ENCODE assay signal across 8 cellular contexts in the genomic region with DNA sequence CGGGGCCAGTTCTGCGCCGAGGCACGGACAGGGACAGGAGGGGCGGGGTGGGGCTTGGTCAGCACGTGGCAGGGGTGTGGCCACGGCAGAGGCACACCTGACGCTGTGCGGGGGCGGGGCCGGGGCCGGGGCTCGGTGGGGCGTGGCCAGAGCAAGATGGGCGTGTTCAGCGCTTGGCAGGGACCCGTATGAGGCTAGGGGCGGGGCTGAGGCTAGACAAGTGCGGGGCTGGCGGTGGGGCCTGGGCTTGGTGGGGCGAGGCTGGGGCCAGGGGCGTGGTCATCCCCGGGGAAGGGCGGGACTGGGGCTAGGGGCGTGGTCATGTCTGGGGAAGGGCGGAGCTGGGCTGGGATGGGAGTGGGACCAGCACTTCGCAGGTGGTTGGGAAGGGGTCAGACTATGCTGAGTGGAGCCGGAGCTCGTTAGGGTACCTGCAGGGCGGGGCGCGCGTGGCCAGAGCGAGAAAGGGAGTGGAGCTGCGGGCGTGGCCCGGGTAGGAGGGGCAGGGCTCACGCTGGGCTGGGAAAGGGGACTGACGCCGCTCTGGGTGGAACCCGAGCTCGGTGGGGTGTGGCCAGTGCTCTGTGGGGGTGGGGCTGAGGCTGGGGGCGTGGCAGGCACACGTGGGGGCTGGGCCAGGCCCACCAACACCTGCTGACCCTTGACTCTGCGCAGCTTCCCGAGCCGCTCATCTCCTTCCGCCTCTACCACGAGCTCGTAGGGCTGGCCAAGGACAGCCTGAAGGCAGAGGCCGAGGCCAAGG. TPM values are rescaled to one million over a fixed set of nuclear protein-coding genes. Genes with fewer than 3 reads are reported as not detected.
DNase-seq lines count a peak whose midpoint lies in the region; ATAC-seq and TF ChIP-seq lines count a peak whose summit lies in the region.

No MANE protein-coding gene starts in this region.

- peak overlapping the region; percentile 19 to 80 (median 67) for H3K4me3 Mint-ChIP-seq in CD4-positive, CD25-positive, alpha-beta regulatory T cell
- peak overlapping the region; percentile 35 for H3K4me3 Mint-ChIP-seq in activated naive CD8-positive, alpha-beta T cell

- in situ Hi-C loops in SK-MEL-5 (cut with HindIII; ENCODE audit: low pct_unique_long_range_greater_than_20kb, low sequenced_read_pairs): no loop called here

- no peaks in the 10 kb centered on the region for H3K9me3 ChIP-seq in CD4-positive, CD25-positive, alpha-beta regulatory T cell (ENCODE audit: control insufficient read depth in 2 of 2, low read length in 2 of 2)
- no peaks in the 10 kb centered on the region for H3K9me3 ChIP-seq in iPS-20b (ENCODE audit: insufficient read depth, low read depth, low read length)

- no peak overlapping the region for H3K9ac ChIP-seq in iPS-20b (ENCODE audit: low read depth, low read length)

- H3K4me3 ChIP-seq in CD4-positive, CD25-positive, alpha-beta regulatory T cell (ENCODE audit: low read depth, low read length): no peak overlapping the region
- no peak overlapping the region for H3K4me3 ChIP-seq in Jurkat, Clone E6-1 (ENCODE audit: low read length)
- H3K4me3 ChIP-seq in iPS-20b (ENCODE audit: low read length): peak overlapping the region; percentile 64

- peaks cover 0 to 6% (median 0%) of the 10 kb centered on the region in 7 donors for H3K9me3 Mint-ChIP-seq in CD4-positive, CD25-positive, alpha-beta regulatory T cell
- H3K9me3 Mint-ChIP-seq in activated naive CD8-positive, alpha-beta T cell (ENCODE audit: low read depth): no peaks in the 10 kb centered on the region

- H3K27me3 ChIP-seq in CD4-positive, CD25-positive, alpha-beta regulatory T cell (ENCODE audit: control insufficient read depth, insufficient read depth, low read length): no peaks in the 10 kb centered on the region
- no peaks in the 10 kb centered on the region for H3K27me3 ChIP-seq in iPS-20b (ENCODE audit: insufficient read depth, low read length)

- H3K27ac ChIP-seq in CD4-positive, CD25-positive, alpha-beta regulatory T cell (ENCODE audit: insufficient read depth, low read length, poor library complexity, severe bottlenecking): peak overlapping the region; percentile 69
- H3K27ac ChIP-seq in iPS-20b (ENCODE audit: low read length): no peak overlapping the region

- peaks cover 0 to 54% (median 6%) of the 10 kb centered on the region in 4 donors for H3K4me1 Mint-ChIP-seq in CD4-positive, CD25-positive, alpha-beta regulatory T cell
- H3K4me1 Mint-ChIP-seq in activated naive CD8-positive, alpha-beta T cell (ENCODE audit: low read depth): peaks cover 37% of the 10 kb centered on the region

- H3K27ac Mint-ChIP-seq in CD4-positive, CD25-positive, alpha-beta regulatory T cell: peak overlapping the region in 2 of 3 donors; percentile 52 to 65
- H3K27ac Mint-ChIP-seq in activated naive CD8-positive, alpha-beta T cell: no peak overlapping the region

- H3K36me3 Mint-ChIP-seq in CD4-positive, CD25-positive, alpha-beta regulatory T cell: peaks cover 12% of the 10 kb centered on the region
- H3K36me3 Mint-ChIP-seq in activated naive CD8-positive, alpha-beta T cell: no peaks in the 10 kb centered on the region

- peak; percentile 73 to 84 (median 74) for DNase-seq in CD4-positive, CD25-positive, alpha-beta regulatory T cell
- peak; percentile 62 for DNase-seq in Jurkat, Clone E6-1 (ENCODE audit: low read depth, low spot score)
- DNase-seq in SK-MEL-5 (ENCODE audit: low read depth, low spot score) (peak; percentile 22), foreskin melanocyte (no peak)
- DNase-seq in stimulated activated CD4-positive, alpha-beta T cell treated with anti-CD3 and anti-CD28 coated beads, Interleukin-2, amount 100 ng/mL, for 48 hours: peak; percentile 64 to 79

- peaks cover 70% of the 10 kb centered on the region for H3K4me1 ChIP-seq in CD4-positive, CD25-positive, alpha-beta regulatory T cell (ENCODE audit: control insufficient read depth, insufficient read depth, low read length, poor library complexity, severe bottlenecking)
- H3K4me1 ChIP-seq in iPS-20b (ENCODE audit: insufficient read depth, low read length): no peaks in the 10 kb centered on the region

- TF ChIP-seq POLR2A in GM18505 (IDR thresholded peaks at IDR 0.05; ENCODE audit: borderline replicate concordance, extremely low read depth, insufficient read depth, insufficient read length): no peak

- H3K36me3 ChIP-seq in CD4-positive, CD25-positive, alpha-beta regulatory T cell (ENCODE audit: control insufficient read depth, insufficient read depth, low read length): peaks cover 76% of the 10 kb centered on the region
- peaks cover 37% of the 10 kb centered on the region for H3K36me3 ChIP-seq in iPS-20b (ENCODE audit: insufficient read depth, low read depth, low read length)

- H3K27me3 Mint-ChIP-seq in CD4-positive, CD25-positive, alpha-beta regulatory T cell: no peaks in the 10 kb centered on the region
- H3K27me3 Mint-ChIP-seq in activated naive CD8-positive, alpha-beta T cell: no peaks in the 10 kb centered on the region

- ATAC-seq in CD4-positive, CD25-positive, alpha-beta regulatory T cell (ENCODE audit: low read depth in 2 of 2): peak; percentile 59 to 71
- ATAC-seq in GM18505 (IDR thresholded peaks at IDR 0.05; ENCODE audit: unreplicated experiment): no peak

RNA-seq across cellular contexts. Expression of gene POLR2E, which starts 12.8 kb away (rescaled TPM):
- total RNA-seq in CD4-positive, CD25-positive, alpha-beta regulatory T cell: 72.4 TPM
- polyA plus RNA-seq in CD4-positive, CD25-positive, alpha-beta regulatory T cell: 100 to 1,000 TPM; 120 to 145 (median 133) TPM
- 159 TPM for polyA plus RNA-seq in Jurkat, Clone E6-1 (2012; ENCODE audit: insufficient read depth, insufficient read length)
- total RNA-seq in SK-MEL-5 (2014; rRNA removed; shearing (Covaris generic)): 132 and 150 TPM in 2 replicates
- polyA plus RNA-seq in SK-MEL-5 (2015; cell fraction: cytosol; rRNA removed): 289 and 360 TPM in 2 replicates
- 51.1 and 67.3 TPM in 2 replicates for polyA plus RNA-seq in SK-MEL-5 (2015; cell fraction: nucleus; rRNA removed)

RNA-seq across cellular contexts. Expression of gene ARHGAP45, which starts 15.4 kb away (rescaled TPM):
- 756 TPM for total RNA-seq in CD4-positive, CD25-positive, alpha-beta regulatory T cell
- polyA plus RNA-seq in CD4-positive, CD25-positive, alpha-beta regulatory T cell: 100 to 1,000 TPM; 258 to 297 (median 277) TPM
- polyA plus RNA-seq in Jurkat, Clone E6-1 (2012; ENCODE audit: insufficient read depth, insufficient read length): 81.3 TPM
- 3.3 and 4.9 TPM in 2 replicates for total RNA-seq in SK-MEL-5 (2014; rRNA removed; shearing (Covaris generic))
- polyA plus RNA-seq in SK-MEL-5 (2015; cell fraction: cytosol; rRNA removed): 1.7 and 2.3 TPM in 2 replicates
- 1.2 and 3.1 TPM in 2 replicates for polyA plus RNA-seq in SK-MEL-5 (2015; cell fraction: nucleus; rRNA removed)

RNA-seq across cellular contexts. Expression of gene GPX4, which starts 21.4 kb away (rescaled TPM):
- total RNA-seq in CD4-positive, CD25-positive, alpha-beta regulatory T cell: 112 TPM
- polyA plus RNA-seq in CD4-positive, CD25-positive, alpha-beta regulatory T cell: 100 to 1,000 TPM; 318 to 406 (median 354) TPM
- polyA plus RNA-seq in Jurkat, Clone E6-1 (2012; ENCODE audit: insufficient read depth, insufficient read length): 394 TPM
- total RNA-seq in SK-MEL-5 (2014; rRNA removed; shearing (Covaris generic)): 252 and 258 TPM in 2 replicates
- 521 and 553 TPM in 2 replicates for polyA plus RNA-seq in SK-MEL-5 (2015; cell fraction: cytosol; rRNA removed)
- polyA plus RNA-seq in SK-MEL-5 (2015; cell fraction: nucleus; rRNA removed): 111 and 126 TPM in 2 replicates

RNA-seq across cellular contexts. Expression of gene ABCA7, which starts 42.4 kb away (rescaled TPM):
- 161 TPM for total RNA-seq in CD4-positive, CD25-positive, alpha-beta regulatory T cell
- 10 to 100 TPM in 1 of 4 donors, 1 to 10 TPM in 3; 3.4 to 13.3 (median 6.9) TPM for polyA plus RNA-seq in CD4-positive, CD25-positive, alpha-beta regulatory T cell
- polyA plus RNA-seq in Jurkat, Clone E6-1 (2012; ENCODE audit: insufficient read depth, insufficient read length): 34.4 TPM
- total RNA-seq in SK-MEL-5 (2014; rRNA removed; shearing (Covaris generic)): 2.3 and 3.3 TPM in 2 replicates
- polyA plus RNA-seq in SK-MEL-5 (2015; cell fraction: cytosol; rRNA removed): 4.8 and 15.0 TPM in 2 replicates
- 23.6 and 35.8 TPM in 2 replicates for polyA plus RNA-seq in SK-MEL-5 (2015; cell fraction: nucleus; rRNA removed)

RNA-seq across cellular contexts. Expression of gene CNN2, which starts 55.9 kb away (rescaled TPM):
- 397 TPM for total RNA-seq in CD4-positive, CD25-positive, alpha-beta regulatory T cell
- 100 to 1,000 TPM; 378 to 426 (median 401) TPM for polyA plus RNA-seq in CD4-positive, CD25-positive, alpha-beta regulatory T cell
- polyA plus RNA-seq in Jurkat, Clone E6-1 (2012; ENCODE audit: insufficient read depth, insufficient read length): 130 TPM
- total RNA-seq in SK-MEL-5 (2014; rRNA removed; shearing (Covaris generic)): 11.7 and 12.1 TPM in 2 replicates
- 22.2 and 23.9 TPM in 2 replicates for polyA plus RNA-seq in SK-MEL-5 (2015; cell fraction: cytosol; rRNA removed)
- 5.0 and 5.9 TPM in 2 replicates for polyA plus RNA-seq in SK-MEL-5 (2015; cell fraction: nucleus; rRNA removed)

Comparison
In these comparisons a context has a peak if more than half of its experiments do, and no peak if none do; other contexts are left out.
1. RNA of gene ARHGAP45, which starts 15.4 kb away (total RNA-seq): 756 TPM in CD4-positive, CD25-positive, alpha-beta regulatory T cell (single experiment); 3.3 to 4.9 TPM in SK-MEL-5; every median in the first group is over 100 times any median in the second.